In genomic region chr17:33745047-33745783, GRCh38 we compare ENCODE assay signal across 1 cellular context.
TF ChIP-seq lines count a peak whose summit lies in the region.

No MANE protein-coding gene starts in this region.

TF ChIP-seq in HepG2, 621 proteins besides CTCF, POLR2A, EP300 and RAD21 (continued from another document):
- TF ChIP-seq ZNF20 (CRISPR knock-in tag; IDR thresholded peaks at IDR 0.05) (no peak), TCF12 (IDR thresholded peaks at IDR 0.05) (no peak), TCF12 (CRISPR knock-in tag; IDR thresholded peaks at IDR 0.05) (no peak), HNF4A (CRISPR knock-in tag; IDR thresholded peaks at IDR 0.05) (peak; percentile 69), FOXA3 (CRISPR knock-in tag; IDR thresholded peaks at IDR 0.05) (no peak)
TF ChIP-seq in HepG2: peak in this region for 6.
